Comparison of ENCODE assay signal across 31 cellular contexts in genomic region chr7:41970946-41971345, GRCh38.
"Had no signal": no experiment of that assay in that cellular context is flagged by ENCODE, and none has a peak within 500 bp of the region (broad histone marks: within the 10 kb centered on the region; RNA-seq: fewer than 3 reads in every experiment).

No MANE protein-coding gene starts in this region.

- FAIRE-seq: colon had no signal

- H3K4me1 Mint-ChIP-seq: activated CD4-positive, alpha-beta memory T cell treated with anti-CD3 and anti-CD28 coated beads, Interleukin-2, amount 10 ng/mL, durations not matched to agents 7 days and 5 days; activated CD4-positive, alpha-beta T cell treated with anti-CD3 and anti-CD28 coated beads, Interleukin-2, amount 10 ng/mL, durations not matched to agents 7 days and 5 days; activated T-helper 17 cell treated with anti-CD3 and anti-CD28 coated beads, Interleukin-2, amount 50 U/mL, for 72 hours; T-helper 17 cell had no signal

- H3K27me3 ChIP-seq: body of pancreas, esophagus squamous epithelium had no signal

- H3K4me1 ChIP-seq: body of pancreas, esophagus squamous epithelium had no signal

- H3K27me3 Mint-ChIP-seq: activated T-cell treated with anti-CD3 and anti-CD28 coated beads, Interleukin-2, amount 50 U/mL, for 24 hours; activated T-helper 17 cell treated with anti-CD3 and anti-CD28 coated beads, Interleukin-2, amount 50 U/mL, for 72 hours had no signal

- H3K9me3 ChIP-seq: body of pancreas, esophagus squamous epithelium had no signal

- H3K4me3 Mint-ChIP-seq: activated CD4-positive, alpha-beta memory T cell treated with anti-CD3 and anti-CD28 coated beads, Interleukin-2, amount 10 ng/mL, durations not matched to agents 7 days and 5 days; activated CD4-positive, alpha-beta T cell treated with anti-CD3 and anti-CD28 coated beads, Interleukin-2, amount 10 ng/mL, durations not matched to agents 7 days and 5 days; activated naive CD8-positive, alpha-beta T cell; activated T-cell treated with anti-CD3 and anti-CD28 coated beads, Interleukin-2, amount 50 U/mL, for 24 hours; activated T-cell treated with anti-CD3 and anti-CD28 coated beads, Interleukin-2, amount 50 U/mL, for 72 hours; activated T-helper 17 cell treated with anti-CD3 and anti-CD28 coated beads, Interleukin-2, amount 50 U/mL, for 72 hours; effector memory CD8-positive, alpha-beta T cell; T-helper 17 cell had no signal

- H3K36me3 Mint-ChIP-seq: activated naive CD8-positive, alpha-beta T cell had no signal

- H3K27ac ChIP-seq: body of pancreas, esophagus squamous epithelium had no signal

- H3K4me3 ChIP-seq: body of pancreas, esophagus squamous epithelium had no signal

- H3K27ac Mint-ChIP-seq: activated CD4-positive, alpha-beta memory T cell treated with anti-CD3 and anti-CD28 coated beads, Interleukin-2, amount 10 ng/mL, durations not matched to agents 7 days and 5 days; activated CD4-positive, alpha-beta T cell treated with anti-CD3 and anti-CD28 coated beads, Interleukin-2, amount 10 ng/mL, durations not matched to agents 7 days and 5 days; activated naive CD8-positive, alpha-beta T cell; activated T-cell treated with anti-CD3 and anti-CD28 coated beads, Interleukin-2, amount 50 U/mL, for 24 hours; activated T-cell treated with anti-CD3 and anti-CD28 coated beads, Interleukin-2, amount 50 U/mL, for 72 hours; activated T-helper 17 cell treated with anti-CD3 and anti-CD28 coated beads, Interleukin-2, amount 50 U/mL, for 72 hours; effector memory CD8-positive, alpha-beta T cell; T-helper 17 cell had no signal

- H3K9me3 Mint-ChIP-seq: activated CD4-positive, alpha-beta memory T cell treated with anti-CD3 and anti-CD28 coated beads, Interleukin-2, amount 10 ng/mL, durations not matched to agents 7 days and 5 days; activated CD4-positive, alpha-beta T cell treated with anti-CD3 and anti-CD28 coated beads, Interleukin-2, amount 10 ng/mL, durations not matched to agents 7 days and 5 days; activated T-cell treated with anti-CD3 and anti-CD28 coated beads, Interleukin-2, amount 50 U/mL, for 24 hours; activated T-cell treated with anti-CD3 and anti-CD28 coated beads, Interleukin-2, amount 50 U/mL, for 72 hours; activated T-helper 17 cell treated with anti-CD3 and anti-CD28 coated beads, Interleukin-2, amount 50 U/mL, for 72 hours; effector memory CD8-positive, alpha-beta T cell had no signal

- DNase-seq: activated CD4-positive, alpha-beta memory T cell treated with anti-CD3 and anti-CD28 coated beads, Interleukin-2, amount 10 ng/mL, durations not matched to agents 7 days and 5 days; activated CD4-positive, alpha-beta T cell treated with anti-CD3 and anti-CD28 coated beads for 4 hours; activated CD4-positive, alpha-beta T cell treated with anti-CD3 and anti-CD28 coated beads, Interleukin-2, amount 10 ng/mL, durations not matched to agents 7 days and 5 days; activated CD4-positive, alpha-beta T cell treated with anti-CD3 and anti-CD28 coated beads, Interleukin-2, amount 50 U/mL, for 4 hours; activated CD4-positive, CD25-positive, alpha-beta regulatory T cell; activated CD4-positive, CD25-positive, alpha-beta regulatory T cell treated with anti-CD3 and anti-CD28 coated beads, Interleukin-2, amount 50 U/mL, for 72 hours; activated CD8-positive, alpha-beta memory T cell treated with anti-CD3 and anti-CD28 coated beads, Interleukin-2, amount 50 U/mL, for 48 hours; activated effector memory CD4-positive, alpha-beta T cell treated with Interleukin-2 at 50 U/mL for 16 hours; activated gamma-delta T cell treated with Interleukin-2 at 50 U/mL for 16 hours; activated naive CD4-positive, alpha-beta T cell treated with anti-CD3 and anti-CD28 coated beads, Interleukin-2, amount 50 U/mL, for 16 hours; activated naive CD4-positive, alpha-beta T cell treated with Interleukin-2 at 50 U/mL for 16 hours; activated T-cell treated with anti-CD3 and anti-CD28 coated beads for 4 hours; activated T-cell treated with anti-CD3 and anti-CD28 coated beads, Interleukin-2, amount 50 U/mL, for 24 hours; activated T-cell treated with anti-CD3 and anti-CD28 coated beads, Interleukin-2, amount 50 U/mL, for 72 hours; amniotic stem cell; anterior cingulate cortex; body of pancreas; caudate nucleus; cortex of kidney; dermis blood vessel endothelial cell; effector CD4-positive, alpha-beta T cell; effector memory CD8-positive, alpha-beta T cell; erythroblast; esophagus squamous epithelium; foreskin melanocyte; head of caudate nucleus; T-helper 1 cell; T-helper 17 cell had no signal
